24 cellular contexts compared by ENCODE assay signal in the genomic region with DNA sequence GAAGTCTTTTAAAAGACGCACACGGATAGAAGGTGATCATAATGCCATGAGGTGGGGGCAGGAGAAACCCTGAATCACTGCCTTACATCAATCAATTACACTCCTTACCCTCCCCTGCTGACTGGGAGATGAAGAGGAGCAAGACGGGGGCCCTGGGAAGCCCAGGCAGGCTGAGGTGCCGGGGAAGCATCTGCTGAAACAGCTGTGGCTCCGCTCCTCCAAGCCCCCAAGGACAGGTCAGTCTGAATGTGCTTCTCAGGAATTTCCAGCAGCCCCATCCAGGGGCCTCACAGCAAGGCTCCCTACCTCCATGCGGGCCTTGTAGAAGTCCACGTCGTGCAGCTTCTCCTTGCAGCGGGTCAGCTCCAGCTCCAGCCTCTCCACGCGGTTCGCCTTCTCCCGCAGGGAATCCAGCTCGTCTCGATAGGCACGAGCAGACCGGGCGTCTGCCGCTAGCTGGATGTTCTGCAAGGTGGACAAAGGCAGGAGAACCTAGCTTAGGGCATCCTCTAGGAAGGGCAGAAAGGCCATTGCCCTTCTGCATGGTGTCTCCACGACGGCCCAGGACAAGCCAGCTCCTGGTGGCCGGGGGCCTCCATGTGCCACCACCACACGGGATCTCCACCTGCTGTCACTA.
"Had no signal": no experiment of that assay in that cellular context is flagged by ENCODE, and none has a peak within 500 bp of the region (broad histone marks: within the 10 kb centered on the region; RNA-seq: fewer than 3 reads in every experiment).

No MANE protein-coding gene starts in this region.

- H3K9me3 Mint-ChIP-seq: activated naive CD4-positive, alpha-beta T cell treated with anti-CD3 and anti-CD28 coated beads for 36 hours; activated naive CD8-positive, alpha-beta T cell treated with anti-CD3 and anti-CD28 coated beads, Interleukin-2, amount 10 ng/mL, durations not matched to agents 7 days and 5 days; activated T-helper 17 cell treated with anti-CD3 and anti-CD28 coated beads, Interleukin-2, amount 50 U/mL, for 72 hours had no signal

- ATAC-seq: activated CD4-positive, CD25-positive, alpha-beta regulatory T cell treated with anti-CD3 and anti-CD28 coated beads, Interleukin-2, amount 50 U/mL, for 24 hours; activated CD8-positive, alpha-beta memory T cell treated with anti-CD3 and anti-CD28 coated beads, Interleukin-2, amount 10 ng/mL, durations not matched to agents 7 days and 5 days; activated T-helper 17 cell treated with anti-CD3 and anti-CD28 coated beads, Interleukin-2, amount 50 U/mL, for 72 hours; K562 had no signal

- H3K4me3 ChIP-seq: adrenal gland, K562, Peyer's patch, SJCRH30 had no signal

- H3K9me3 ChIP-seq: adrenal gland, Peyer's patch, SJCRH30, SK-N-SH had no signal

- H3K27me3 Mint-ChIP-seq: activated CD8-positive, alpha-beta memory T cell treated with anti-CD3 and anti-CD28 coated beads, Interleukin-2, amount 10 ng/mL, durations not matched to agents 7 days and 5 days; activated naive CD8-positive, alpha-beta T cell treated with anti-CD3 and anti-CD28 coated beads, Interleukin-2, amount 10 ng/mL, durations not matched to agents 7 days and 5 days; activated T-helper 17 cell treated with anti-CD3 and anti-CD28 coated beads, Interleukin-2, amount 50 U/mL, for 72 hours had no signal

- H3K27ac ChIP-seq: adrenal gland, Peyer's patch, RWPE1, SJCRH30 had no signal

- H3K4me2 ChIP-seq: SK-N-SH had no signal

- H3K9ac ChIP-seq: SK-N-SH had no signal

- H3K36me3 ChIP-seq: adrenal gland, SJCRH30 had no signal

- DNase-seq: activated CD4-positive, alpha-beta T cell treated with anti-CD3 and anti-CD28 coated beads for 4 hours; activated CD8-positive, alpha-beta memory T cell treated with anti-CD3 and anti-CD28 coated beads, Interleukin-2, amount 10 ng/mL, durations not matched to agents 7 days and 5 days; activated gamma-delta T cell; activated naive CD4-positive, alpha-beta T cell treated with anti-CD3 and anti-CD28 coated beads for 36 hours; activated naive CD8-positive, alpha-beta T cell treated with anti-CD3 and anti-CD28 coated beads, Interleukin-2, amount 10 ng/mL, durations not matched to agents 7 days and 5 days; activated T-cell treated with anti-CD3 and anti-CD28 coated beads, Interleukin-2, amount 50 U/mL, for 48 hours; adrenal gland; anterior cingulate cortex; Karpas-422; MM.1S; NCI-H1105 treated with DMSO at 0.1 percent for 48 hours; NCI-H146; NCI-H187 treated with DMSO at 0.1 percent for 48 hours; NCI-H2081 treated with DMSO at 0.1 percent for 48 hours; NCI-H446; Peyer's patch; Right ventricle myocardium superior; SJCRH30; SK-N-SH; T-helper 1 cell had no signal

- H3K4me1 ChIP-seq: adrenal gland had no signal

- H3K27ac Mint-ChIP-seq: activated CD8-positive, alpha-beta memory T cell treated with anti-CD3 and anti-CD28 coated beads, Interleukin-2, amount 10 ng/mL, durations not matched to agents 7 days and 5 days; activated naive CD4-positive, alpha-beta T cell treated with anti-CD3 and anti-CD28 coated beads for 36 hours; activated naive CD8-positive, alpha-beta T cell treated with anti-CD3 and anti-CD28 coated beads, Interleukin-2, amount 10 ng/mL, durations not matched to agents 7 days and 5 days; activated T-helper 17 cell treated with anti-CD3 and anti-CD28 coated beads, Interleukin-2, amount 50 U/mL, for 72 hours had no signal

- H3K4me3 Mint-ChIP-seq: activated CD8-positive, alpha-beta memory T cell treated with anti-CD3 and anti-CD28 coated beads, Interleukin-2, amount 10 ng/mL, durations not matched to agents 7 days and 5 days; activated naive CD4-positive, alpha-beta T cell treated with anti-CD3 and anti-CD28 coated beads for 36 hours; activated naive CD8-positive, alpha-beta T cell treated with anti-CD3 and anti-CD28 coated beads, Interleukin-2, amount 10 ng/mL, durations not matched to agents 7 days and 5 days; activated T-helper 17 cell treated with anti-CD3 and anti-CD28 coated beads, Interleukin-2, amount 50 U/mL, for 72 hours had no signal

- H3K27me3 ChIP-seq: adrenal gland, Peyer's patch, SJCRH30 had no signal
